ENCODE assay signal across 8 cellular contexts in genomic region chr2:72887032-72887835, GRCh38. TPM values are rescaled to one million over a fixed set of nuclear protein-coding genes. Genes with fewer than 3 reads are reported as not detected.
A peak's percentile ranks its signal among the peaks of the same experiment; 100 is the strongest.
DNase-seq lines count a peak whose midpoint lies in the region; ATAC-seq and TF ChIP-seq lines count a peak whose summit lies in the region.

Gene SPR (plus strand): TSS chr2:72887408. CDS start chr2:72887433, 25 bp downstream.

- peak; percentile 90 for ATAC-seq in GM19467 (IDR thresholded peaks at IDR 0.05; ENCODE audit: unreplicated experiment)
- ATAC-seq in HG03571 (IDR thresholded peaks at IDR 0.05; ENCODE audit: unreplicated experiment): peak; percentile 82
- ATAC-seq in naive B cell (ENCODE audit: low read depth in 2 of 2): peak; percentile 85 to 86

- H3K27ac Mint-ChIP-seq in activated T-helper 1 cell treated with anti-CD3 and anti-CD28 coated beads, Interleukin-12 subunit alpha, Interleukin-12 subunit beta, Interleukin-2, Interleukin-4 antibody, amounts not matched to agents 30 ng/mL and 10 ng/mL and 1 ng/mL, durations not matched to agents 14 hours and 24 hours and 36 hours: no peak within 1 kb of the TSS
- H3K27ac Mint-ChIP-seq in naive B cell: no peak within 1 kb of the TSS

- H3K9ac ChIP-seq in fibroblast of lung (ENCODE audit: insufficient read depth, low read length): peak within 1 kb of the TSS; percentile 37

- H3K9me3 Mint-ChIP-seq in activated T-helper 1 cell treated with anti-CD3 and anti-CD28 coated beads, Interleukin-12 subunit alpha, Interleukin-12 subunit beta, Interleukin-2, Interleukin-4 antibody, amounts not matched to agents 30 ng/mL and 10 ng/mL and 1 ng/mL, durations not matched to agents 14 hours and 24 hours and 36 hours: no peaks in the 10 kb centered on the region
- peaks cover 0 to 4% (median 0%) of the 10 kb centered on the region in 7 donors for H3K9me3 Mint-ChIP-seq in naive B cell

- peaks cover 2% of the 10 kb centered on the region for H3K4me1 ChIP-seq in fibroblast of lung (ENCODE audit: control insufficient read depth, extremely low read depth, insufficient read depth, low read length)

- H3K27me3 ChIP-seq in fibroblast of lung (ENCODE audit: control insufficient read depth, insufficient read depth, low read length): no peaks in the 10 kb centered on the region

- H3K36me3 Mint-ChIP-seq in activated T-helper 1 cell treated with anti-CD3 and anti-CD28 coated beads, Interleukin-12 subunit alpha, Interleukin-12 subunit beta, Interleukin-2, Interleukin-4 antibody, amounts not matched to agents 30 ng/mL and 10 ng/mL and 1 ng/mL, durations not matched to agents 14 hours and 24 hours and 36 hours (ENCODE audit: low read depth): no peaks in the 10 kb centered on the region
- H3K36me3 Mint-ChIP-seq in naive B cell: peaks cover 0 to 8% of the 10 kb centered on the region in 2 donors

- DNase-seq in Caki2 (ENCODE audit: low read depth) (peak; percentile 78), OCI-M1 (lab: John Stamatoyannopoulos, UW) (peak; percentile 67), fibroblast of lung (ENCODE audit: low read depth in 2 of 2) (peak; percentile 45 to 61), naive B cell (peak; percentile 35), stromal cell of bone marrow (ENCODE audit: low read depth) (peak; percentile 37)
- peak; percentile 48 for DNase-seq in activated T-helper 1 cell treated with anti-CD3 and anti-CD28 coated beads, Interleukin-12 subunit alpha, Interleukin-12 subunit beta, Interleukin-2, Interleukin-4 antibody, amounts not matched to agents 30 ng/mL and 10 ng/mL and 1 ng/mL, durations not matched to agents 14 hours and 24 hours and 36 hours (ENCODE audit: low spot score)

- in situ Hi-C loops in Caki2 (cut with HindIII; ENCODE audit: low pct_unique_long_range_greater_than_20kb, low sequenced_read_pairs): no loop called here

- no peak for TF ChIP-seq CTCF in fibroblast of lung (conservative IDR thresholded peaks at IDR 0.05 in 1 of 2, IDR thresholded peaks at IDR 0.05 in 1 of 2; ENCODE audit: low read depth in 1 of 2, low read length in 2 of 2)

- H3K27me3 Mint-ChIP-seq in activated T-helper 1 cell treated with anti-CD3 and anti-CD28 coated beads, Interleukin-12 subunit alpha, Interleukin-12 subunit beta, Interleukin-2, Interleukin-4 antibody, amounts not matched to agents 30 ng/mL and 10 ng/mL and 1 ng/mL, durations not matched to agents 14 hours and 24 hours and 36 hours (ENCODE audit: insufficient read depth): peaks cover 45% of the 10 kb centered on the region
- peaks cover 58 to 88% (median 69%) of the 10 kb centered on the region in 3 donors for H3K27me3 Mint-ChIP-seq in naive B cell

- no peaks in the 10 kb centered on the region for H3K79me2 ChIP-seq in fibroblast of lung (ENCODE audit: control insufficient read depth, insufficient read depth, low read length)

- H3K4me2 ChIP-seq in fibroblast of lung (ENCODE audit: extremely low read depth, insufficient read depth, low read length): peak within 1 kb of the TSS; percentile 87

- H3K27ac ChIP-seq in fibroblast of lung (ENCODE audit: insufficient read depth, low read length): peak within 1 kb of the TSS; percentile 47

- no peaks in the 10 kb centered on the region for H3K36me3 ChIP-seq in fibroblast of lung (ENCODE audit: control insufficient read depth, insufficient read depth, low read length)

- no peaks in the 10 kb centered on the region for H3K9me3 ChIP-seq in fibroblast of lung (ENCODE audit: control insufficient read depth, insufficient read depth, low read depth, low read length)

- peak within 1 kb of the TSS; percentile 90 for H2AFZ ChIP-seq in fibroblast of lung (ENCODE audit: low read length)

- peak within 1 kb of the TSS; percentile 56 to 74 (median 62) for H3K4me3 ChIP-seq in fibroblast of lung (replicated peaks in 1 of 4; ENCODE audit: control extremely low read depth in 1 of 4, insufficient read depth in 1 of 4, low read depth in 3 of 4, low read length in 4 of 4)

- H4K20me1 ChIP-seq in fibroblast of lung (ENCODE audit: control insufficient read depth, extremely low read depth, insufficient read depth, low read length): no peaks in the 10 kb centered on the region

- no peaks in the 10 kb centered on the region for H3K4me1 Mint-ChIP-seq in activated T-helper 1 cell treated with anti-CD3 and anti-CD28 coated beads, Interleukin-12 subunit alpha, Interleukin-12 subunit beta, Interleukin-2, Interleukin-4 antibody, amounts not matched to agents 30 ng/mL and 10 ng/mL and 1 ng/mL, durations not matched to agents 14 hours and 24 hours and 36 hours (ENCODE audit: low read depth)
- peaks cover 10 to 17% (median 14%) of the 10 kb centered on the region in 3 donors for H3K4me1 Mint-ChIP-seq in naive B cell

- peak within 1 kb of the TSS; percentile 81 for H3K4me3 Mint-ChIP-seq in activated T-helper 1 cell treated with anti-CD3 and anti-CD28 coated beads, Interleukin-12 subunit alpha, Interleukin-12 subunit beta, Interleukin-2, Interleukin-4 antibody, amounts not matched to agents 30 ng/mL and 10 ng/mL and 1 ng/mL, durations not matched to agents 14 hours and 24 hours and 36 hours
- H3K4me3 Mint-ChIP-seq in naive B cell: peak within 1 kb of the TSS; percentile 73 to 89 (median 82)

- intact Hi-C loops in activated T-helper 1 cell treated with anti-CD3 and anti-CD28 coated beads, Interleukin-12 subunit alpha, Interleukin-12 subunit beta, Interleukin-2, Interleukin-4 antibody, amounts not matched to agents 30 ng/mL and 10 ng/mL and 1 ng/mL, durations not matched to agents 14 hours and 24 hours and 36 hours (cut with micrococcal nuclease): loop anchor here (1.0 to 2.0 kb wide), 3 partner anchors 25 to 184 kb away; partner anchors contain the start of gene SFXN5

RNA-seq across cellular contexts. Expression of gene SPR, which starts in this region (rescaled TPM):
- total RNA-seq in Caki2 (2014; rRNA removed; shearing (Covaris generic); ENCODE audit: low replicate concordance): 120 and 123 TPM in 2 replicates
- 10.9 and 11.2 TPM in 2 replicates for total RNA-seq in activated T-helper 1 cell treated with anti-CD3 and anti-CD28 coated beads, Interleukin-12 subunit alpha, Interleukin-12 subunit beta, Interleukin-2, Interleukin-4 antibody, amounts not matched to agents 30 ng/mL and 10 ng/mL and 1 ng/mL, durations not matched to agents 14 hours and 24 hours and 36 hours
- total RNA-seq in fibroblast of lung: 23.3 and 25.9 TPM in 2 replicates
- polyA plus RNA-seq in fibroblast of lung (9.4 and 14.3 TPM in 2 replicates), naive B cell (ENCODE audit: low read depth in 6 of 6) (not detected)
- 13.6 and 21.1 TPM in 2 replicates for polyA plus RNA-seq in fibroblast of lung (2012)
- polyA minus RNA-seq in fibroblast of lung (ENCODE audit: low replicate concordance): 12.0 and 12.3 TPM in 2 replicates

Comparison
In these comparisons a context has a peak if more than half of its experiments do, and no peak if none do; other contexts are left out.
1. Peak in every context shown above with its lines: DNase-seq, ATAC-seq, H3K4me3 ChIP-seq and H3K27ac ChIP-seq.
2. RNA of gene SPR (polyA plus RNA-seq): 9.4 to 21.1 TPM in fibroblast of lung; not detected in naive B cell; every median in the first group is over 4 times any median in the second.
3. Peak in DNase-seq and ATAC-seq in naive B cell; RNA of the gene not detected or under 1 TPM.